ENCODE assay signal across 1 cellular context in the genomic region with DNA sequence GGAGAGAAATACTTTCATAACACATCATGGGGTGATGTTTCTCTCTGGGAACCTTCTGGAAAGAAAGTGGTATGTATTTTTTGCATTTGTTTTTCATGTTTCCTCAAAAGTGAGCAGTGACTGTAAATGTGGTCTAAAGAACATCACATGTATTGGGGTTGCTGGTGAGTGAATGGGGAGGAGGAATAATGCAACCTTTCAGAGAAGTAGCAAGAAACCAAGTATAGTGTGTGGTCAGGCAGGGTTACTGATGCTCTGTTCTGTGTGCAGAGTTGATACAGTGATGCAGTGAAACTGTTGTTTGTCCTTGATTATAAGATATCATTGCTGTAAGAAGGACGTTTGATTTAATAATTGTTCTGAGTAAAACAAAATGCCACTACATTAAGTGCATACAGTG.
TF ChIP-seq lines count a peak whose summit lies in the region.

No MANE protein-coding gene starts in this region.

TF ChIP-seq in HepG2, 621 proteins besides CTCF, POLR2A, EP300 and RAD21:
- TF ChIP-seq ATF1 (CRISPR knock-in tag; IDR thresholded peaks at IDR 0.05) (no peak), GLI4 (CRISPR knock-in tag; IDR thresholded peaks at IDR 0.05; ENCODE audit: borderline replicate concordance) (no peak), SAFB2 (CRISPR knock-in tag; IDR thresholded peaks at IDR 0.05; ENCODE audit: borderline replicate concordance, low read depth) (no peak)
